ENCODE assay signal across 18 cellular contexts in the genomic region with DNA sequence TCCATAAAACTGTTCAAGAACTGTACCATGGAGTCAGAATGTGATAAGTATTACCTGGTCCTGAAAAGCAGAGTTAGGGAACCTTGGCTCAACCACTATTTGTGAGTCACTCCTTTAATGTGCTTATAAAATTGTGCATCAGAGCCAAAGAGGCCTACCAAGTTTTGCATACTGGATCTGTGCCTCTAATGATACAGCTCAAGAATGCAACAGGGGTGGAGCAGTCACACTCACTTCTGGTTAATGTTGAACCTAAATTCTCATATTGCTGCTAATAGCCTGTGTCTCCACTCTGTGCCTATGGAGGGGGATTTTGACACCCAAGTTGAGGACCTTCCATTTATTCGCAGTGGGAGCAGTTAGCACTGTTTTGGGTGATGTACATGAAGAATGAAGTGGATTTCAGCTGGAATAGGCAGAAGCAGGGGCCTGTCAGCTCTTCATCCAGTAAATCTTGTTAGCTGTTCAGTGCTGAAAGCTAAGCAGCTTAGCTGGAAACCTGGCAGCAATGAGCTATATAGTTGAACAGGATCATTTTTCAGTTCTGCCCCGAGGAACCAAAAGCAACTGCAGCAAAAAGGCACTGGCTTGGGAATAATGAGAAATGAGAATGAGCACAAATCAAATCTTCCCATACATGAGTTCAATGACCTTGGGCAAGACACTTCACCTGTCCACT. TPM values are rescaled to one million over a fixed set of nuclear protein-coding genes. Genes with fewer than 3 reads are reported as not detected.
DNase-seq lines count a peak whose midpoint lies in the region; ATAC-seq and TF ChIP-seq lines count a peak whose summit lies in the region.
"Had no signal": no experiment of that assay in that cellular context is flagged by ENCODE, and none has a peak within 500 bp of the region (broad histone marks: within the 10 kb centered on the region; RNA-seq: fewer than 3 reads in every experiment).

No MANE protein-coding gene starts in this region.

- H3K4me2 ChIP-seq in mesendoderm (ENCODE audit: low read length) (no peak overlapping the region), GM23338 (no peak overlapping the region)

- no peaks in the 10 kb centered on the region for H3K79me2 ChIP-seq in mesendoderm (ENCODE audit: control insufficient read depth, insufficient read depth, low read length)
- no peaks in the 10 kb centered on the region for H3K79me2 ChIP-seq in GM23338 (replicated peaks; ENCODE audit: insufficient read depth)

- no peak overlapping the region for H2BK15ac ChIP-seq in mesendoderm (replicated peaks; ENCODE audit: low read depth)

- peak overlapping the region; percentile 82 to 84 for H3K27ac ChIP-seq in esophagus (ENCODE audit: low read depth in 2 of 2, low read length in 1 of 2)
- no peak overlapping the region for H3K27ac ChIP-seq in mesendoderm (ENCODE audit: low read depth, low read length)
- no peak overlapping the region for H3K27ac ChIP-seq in GM23338 (ENCODE audit: low read depth)
- H3K27ac ChIP-seq: ovary, SJSA1 had no signal

- DNase-seq in AG20443 (ENCODE audit: low spot score) (peak; percentile 68), NCI-H524 (lab: John Stamatoyannopoulos, UW) (peak; percentile 36 to 85), mesendoderm (no peak), GM23338 (ENCODE audit: low spot score) (no peak)
- DNase-seq in stimulated activated naive CD4-positive, alpha-beta T cell (lab: John Stamatoyannopoulos, UW) = no peak
- no peak for DNase-seq in activated CD4-positive, alpha-beta memory T cell treated with anti-CD3 and anti-CD28 coated beads, Interleukin-2, amount 10 ng/mL, durations not matched to agents 7 days and 5 days
- DNase-seq: activated T-cell treated with anti-CD3 and anti-CD28 coated beads, Interleukin-2, amount 50 U/mL, for 1 hour; amygdala; BE2C; effector CD4-positive, alpha-beta T cell; H9; NCI-H1105 treated with DMSO at 0.1 percent for 48 hours; NCI-H69; ovary had no signal

- H3K36me3 ChIP-seq in esophagus (ENCODE audit: control insufficient read depth in 2 of 2, insufficient read depth in 2 of 2, low read length in 1 of 2) (no peaks in the 10 kb centered on the region), mesendoderm (ENCODE audit: control insufficient read depth, insufficient read depth, low read length) (no peaks in the 10 kb centered on the region), GM23338 (ENCODE audit: insufficient read depth) (no peaks in the 10 kb centered on the region)
- H3K36me3 ChIP-seq: BE2C, ovary, SJSA1 had no signal

- no peak for TF ChIP-seq CTCF in GM23338 (conservative IDR thresholded peaks at IDR 0.05; ENCODE audit: low read depth in 2 of 2)

- POLR2A ChIA-PET in activated CD4-positive, alpha-beta memory T cell treated with anti-CD3 and anti-CD28 coated beads, Interleukin-2, amount 10 ng/mL, durations not matched to agents 7 days and 5 days (lab: Charles Lee) = no interaction called here

- peaks cover 2 to 3% of the 10 kb centered on the region in 2 donors for H3K4me1 ChIP-seq in esophagus (ENCODE audit: control insufficient read depth in 2 of 2, insufficient read depth in 2 of 2, low read length in 1 of 2)
- no peaks in the 10 kb centered on the region for H3K4me1 ChIP-seq in mesendoderm (ENCODE audit: control insufficient read depth, low read depth, low read length)
- no peaks in the 10 kb centered on the region for H3K4me1 ChIP-seq in GM23338 (ENCODE audit: insufficient read depth)
- H3K4me1 ChIP-seq: SJSA1 had no signal

- no peak overlapping the region for H2AK5ac ChIP-seq in mesendoderm (ENCODE audit: low read length)

- no peak overlapping the region for H3K23ac ChIP-seq in mesendoderm (ENCODE audit: low read length)

- ATAC-seq in GM23338 (no peak), GM18520 (IDR thresholded peaks at IDR 0.05; ENCODE audit: unreplicated experiment) (no peak)
- ATAC-seq: WTC11 had no signal

- 39 to 40% methylated on average over 2 of the region's 2 CpGs for WGBS in esophagus, 2 donors
- WGBS in mesendoderm (ENCODE audit: extremely low coverage, insufficient coverage, low lambda C conversion rate) = no CpG with 5 or more reads among the region's 2 CpGs

- no peak overlapping the region for H3K27ac Mint-ChIP-seq in GM23338
- no peak overlapping the region for H3K27ac Mint-ChIP-seq in activated CD4-positive, alpha-beta memory T cell treated with anti-CD3 and anti-CD28 coated beads, Interleukin-2, amount 10 ng/mL, durations not matched to agents 7 days and 5 days
- H3K27ac Mint-ChIP-seq: H9, WTC11 had no signal

- H3F3A ChIP-seq in GM23338 (replicated peaks; ENCODE audit: low read depth) = no peaks in the 10 kb centered on the region

- H3K9me2 ChIP-seq in GM23338 (ENCODE audit: insufficient read depth) = no peaks in the 10 kb centered on the region; the same call in 1 of the 2 replicates

- H3K18ac ChIP-seq in mesendoderm (ENCODE audit: low read length) = no peak overlapping the region

- H4K20me1 ChIP-seq in GM23338 (replicated peaks; ENCODE audit: insufficient read depth) = no peaks in the 10 kb centered on the region

- no peak overlapping the region for H2BK120ac ChIP-seq in mesendoderm (ENCODE audit: low read depth, low read length)

- peak overlapping the region; percentile 96 for H4K8ac ChIP-seq in mesendoderm (ENCODE audit: low read depth, low read length)

- peaks cover under 1% of the 10 kb centered on the region for H3K27me3 Mint-ChIP-seq in GM23338 (ENCODE audit: insufficient read depth, low read depth, poor library complexity)
- peaks cover 6% of the 10 kb centered on the region for H3K27me3 Mint-ChIP-seq in activated CD4-positive, alpha-beta memory T cell treated with anti-CD3 and anti-CD28 coated beads, Interleukin-2, amount 10 ng/mL, durations not matched to agents 7 days and 5 days

- CTCF ChIA-PET in activated CD4-positive, alpha-beta memory T cell treated with anti-CD3 and anti-CD28 coated beads, Interleukin-2, amount 10 ng/mL, durations not matched to agents 7 days and 5 days (lab: Charles Lee) = no interaction called here

- no peaks in the 10 kb centered on the region for H3K79me1 ChIP-seq in mesendoderm (ENCODE audit: low read length)

- H2BK5ac ChIP-seq in mesendoderm (ENCODE audit: low read length) = no peak overlapping the region

- no peak overlapping the region for H3K4me3 Mint-ChIP-seq in GM23338
- H3K4me3 Mint-ChIP-seq in activated CD4-positive, alpha-beta memory T cell treated with anti-CD3 and anti-CD28 coated beads, Interleukin-2, amount 10 ng/mL, durations not matched to agents 7 days and 5 days = no peak overlapping the region
- H3K4me3 Mint-ChIP-seq: H9, WTC11 had no signal

- H3K36me3 Mint-ChIP-seq in GM23338 (ENCODE audit: low read depth) = no peaks in the 10 kb centered on the region
- H3K36me3 Mint-ChIP-seq in activated CD4-positive, alpha-beta memory T cell treated with anti-CD3 and anti-CD28 coated beads, Interleukin-2, amount 10 ng/mL, durations not matched to agents 7 days and 5 days (ENCODE audit: low read depth) = no peaks in the 10 kb centered on the region

- no peak overlapping the region for H3K9ac ChIP-seq in mesendoderm (ENCODE audit: low read length)

- H3K27me3 ChIP-seq in esophagus (ENCODE audit: control insufficient read depth in 1 of 2, insufficient read depth in 2 of 2, low read length in 2 of 2) (no peaks in the 10 kb centered on the region), mesendoderm (ENCODE audit: insufficient read depth, low read length, poor library complexity) (no peaks in the 10 kb centered on the region), GM23338 (ENCODE audit: insufficient read depth) (no peaks in the 10 kb centered on the region)
- H3K27me3 ChIP-seq: BE2C, ovary, SJSA1 had no signal

- H3K9me3 ChIP-seq in esophagus (ENCODE audit: control insufficient read depth in 2 of 2, insufficient read depth in 1 of 2, low read depth in 1 of 2, low read length in 1 of 2) = no peaks in the 10 kb centered on the region
- H3K9me3 ChIP-seq: BE2C, ovary, SJSA1 had no signal

- H4K5ac ChIP-seq in mesendoderm (ENCODE audit: low read length) = no peak overlapping the region

- no peaks in the 10 kb centered on the region for H3K4me1 Mint-ChIP-seq in GM23338
- no peaks in the 10 kb centered on the region for H3K4me1 Mint-ChIP-seq in activated CD4-positive, alpha-beta memory T cell treated with anti-CD3 and anti-CD28 coated beads, Interleukin-2, amount 10 ng/mL, durations not matched to agents 7 days and 5 days
- H3K4me1 Mint-ChIP-seq: H9, WTC11 had no signal

- H3K4ac ChIP-seq in mesendoderm (ENCODE audit: low read depth, low read length) = no peak overlapping the region

- no peak overlapping the region for H3K56ac ChIP-seq in mesendoderm (ENCODE audit: low read length)

- no peak overlapping the region for H2AFZ ChIP-seq in GM23338

- H3K4me3 ChIP-seq in esophagus (ENCODE audit: low read depth in 1 of 2, low read length in 2 of 2) (no peak overlapping the region), mesendoderm (ENCODE audit: low read length) (no peak overlapping the region), GM23338 (no peak overlapping the region)
- H3K4me3 ChIP-seq: ovary, SJSA1 had no signal

- peaks cover under 1% of the 10 kb centered on the region for H3K9me3 Mint-ChIP-seq in GM23338
- no peaks in the 10 kb centered on the region for H3K9me3 Mint-ChIP-seq in activated CD4-positive, alpha-beta memory T cell treated with anti-CD3 and anti-CD28 coated beads, Interleukin-2, amount 10 ng/mL, durations not matched to agents 7 days and 5 days

RNA-seq across cellular contexts. Expression of a gene that starts 9.7 kb away (rescaled TPM):
- polyA plus RNA-seq in esophagus (1 to 10 TPM; 1.4 to 5.1 TPM), GM23338 (2016; fragmentation: Nextera tagmentation; extraction: Ambion mirVana) (0.10 TPM in 1 of 2 replicates, not detected in the other)
- 0.49 TPM for polyA plus RNA-seq in mesendoderm (2013, experiment 1 of 2)
- polyA plus RNA-seq in mesendoderm (2013, experiment 2 of 2) = 0.80 TPM
- 0.04 and 0.17 TPM in 2 replicates for total RNA-seq in GM23338 (2014; rRNA removed; shearing (Covaris generic))
- not detected for total RNA-seq in activated CD4-positive, alpha-beta memory T cell treated with anti-CD3 and anti-CD28 coated beads, Interleukin-2, amount 10 ng/mL, durations not matched to agents 7 days and 5 days
- total RNA-seq: H9 had no signal

Comparison
In these comparisons a context has a peak if more than half of its experiments do, and no peak if none do; other contexts are left out.
1. DNase-seq: peak in AG20443 (single experiment) and NCI-H524 (2 of 2); none in mesendoderm (single experiment), GM23338 (single experiment), stimulated activated naive CD4-positive, alpha-beta T cell (0 of 6) and activated CD4-positive, alpha-beta memory T cell treated with anti-CD3 and anti-CD28 coated beads, Interleukin-2, amount 10 ng/mL, durations not matched to agents 7 days and 5 days (single experiment).
2. H3K27ac ChIP-seq: peak in esophagus (2 of 2); none in mesendoderm (single experiment) and GM23338 (single experiment).